9 cellular contexts compared by ENCODE assay signal in the genomic region with DNA sequence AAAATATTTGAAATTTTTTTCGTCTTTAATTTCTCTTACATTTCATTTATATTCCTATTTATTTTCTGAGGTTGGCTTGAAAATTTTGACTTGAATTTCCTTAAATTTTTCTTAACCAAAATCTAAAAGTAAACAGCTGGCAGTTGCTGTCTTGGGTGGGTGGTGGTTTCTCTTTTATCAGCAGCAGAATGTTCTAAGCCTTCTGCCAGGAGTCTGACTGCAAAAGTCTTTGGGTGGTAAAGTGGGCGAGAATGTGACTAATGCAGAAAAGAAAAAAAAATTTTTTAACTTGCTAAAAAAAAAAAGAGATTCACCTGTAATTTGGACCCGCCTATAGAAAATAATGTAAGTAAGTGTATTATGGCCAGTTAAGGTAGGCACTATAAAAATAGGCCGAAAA. TPM values are rescaled to one million over a fixed set of nuclear protein-coding genes. Genes with fewer than 3 reads are reported as not detected.
DNase-seq lines count a peak whose midpoint lies in the region; ATAC-seq and TF ChIP-seq lines count a peak whose summit lies in the region.
"Had no signal": no experiment of that assay in that cellular context is flagged by ENCODE, and none has a peak within 500 bp of the region (broad histone marks: within the 10 kb centered on the region; RNA-seq: fewer than 3 reads in every experiment).

No MANE protein-coding gene starts in this region.

- TF ChIP-seq CTCF in spleen (IDR thresholded peaks at IDR 0.05 in 8 of 11, conservative IDR thresholded peaks at IDR 0.05 in 3 of 11) (no peak), tibial artery (IDR thresholded peaks at IDR 0.05) (no peak)

- DNase-seq in activated CD4-positive, alpha-beta T cell treated with anti-CD3 and anti-CD28 coated beads, Interleukin-2, amount 10 ng/mL, durations not matched to agents 24 days and 14 days: peak; percentile 69
- no peak for DNase-seq in activated CD4-positive, alpha-beta T cell treated with anti-CD3 and anti-CD28 coated beads, Interleukin-2, amount 50 U/mL, for 48 hours
- DNase-seq in T-helper 17 cell (no peak), spleen (no peak), tibial artery (no peak), NOMO-1 treated with dmso at 0.1 percent for 144 hours (lab: John Stamatoyannopoulos, UW; ENCODE audit: unreplicated experiment) (no peak), NCI-H1930 (lab: John Stamatoyannopoulos, UW) (no peak)

- no peaks in the 10 kb centered on the region for H3K27me3 ChIP-seq in spleen (replicated peaks in 1 of 7)
- no peaks in the 10 kb centered on the region for H3K27me3 ChIP-seq in tibial artery

- no peaks in the 10 kb centered on the region for H3K27me3 Mint-ChIP-seq in activated CD4-positive, alpha-beta T cell treated with anti-CD3 and anti-CD28 coated beads, Interleukin-2, amount 10 ng/mL, durations not matched to agents 24 days and 14 days
- no peaks in the 10 kb centered on the region for H3K27me3 Mint-ChIP-seq in T-helper 17 cell
- no peaks in the 10 kb centered on the region for H3K27me3 Mint-ChIP-seq in dendritic cell treated with granulocyte-macrophage colony-stimulating factor and Interleukin-4, amounts not matched to agents 40 ng/mL and 50 ng/mL, for 4 days

- H3K4me1 ChIP-seq in spleen (peaks cover 40 to 89% (median 66%) of the 10 kb centered on the region in 6 donors), tibial artery (peaks cover 0 to 51% (median 17%) of the 10 kb centered on the region in 4 donors)

- H3K4me3 ChIP-seq in spleen (peak overlapping the region in 6 of 8 donors; percentile 1 to 91 (median 82)), tibial artery (peak overlapping the region in 1 of 2 donors; percentile 69)

- H3K27ac Mint-ChIP-seq in activated CD4-positive, alpha-beta T cell treated with anti-CD3 and anti-CD28 coated beads, Interleukin-2, amount 10 ng/mL, durations not matched to agents 24 days and 14 days: peak overlapping the region; percentile 74
- H3K27ac Mint-ChIP-seq in T-helper 17 cell: peak overlapping the region; percentile 97
- no peak overlapping the region for H3K27ac Mint-ChIP-seq in dendritic cell treated with granulocyte-macrophage colony-stimulating factor and Interleukin-4, amounts not matched to agents 40 ng/mL and 50 ng/mL, for 4 days

- H3K9me3 ChIP-seq in T-helper 17 cell (ENCODE audit: control insufficient read depth, low read length, poor library complexity, severe bottlenecking) (no peaks in the 10 kb centered on the region), spleen (peaks cover 0 to 7% (median 0%) of the 10 kb centered on the region in 8 donors), tibial artery (no peaks in the 10 kb centered on the region)

- peak overlapping the region; percentile 94 for H3K4me3 Mint-ChIP-seq in activated CD4-positive, alpha-beta T cell treated with anti-CD3 and anti-CD28 coated beads, Interleukin-2, amount 10 ng/mL, durations not matched to agents 24 days and 14 days
- peak overlapping the region; percentile 99 for H3K4me3 Mint-ChIP-seq in T-helper 17 cell
- peak overlapping the region; percentile 13 for H3K4me3 Mint-ChIP-seq in dendritic cell treated with granulocyte-macrophage colony-stimulating factor and Interleukin-4, amounts not matched to agents 40 ng/mL and 50 ng/mL, for 4 days

- 24 to 35% (median 32%) methylated on average over 4 of the region's 4 CpGs for WGBS in spleen, 5 donors

- peaks cover 50% of the 10 kb centered on the region for H3K4me1 Mint-ChIP-seq in activated CD4-positive, alpha-beta T cell treated with anti-CD3 and anti-CD28 coated beads, Interleukin-2, amount 10 ng/mL, durations not matched to agents 24 days and 14 days
- H3K4me1 Mint-ChIP-seq in T-helper 17 cell: peaks cover 42% of the 10 kb centered on the region
- H3K4me1 Mint-ChIP-seq in dendritic cell treated with granulocyte-macrophage colony-stimulating factor and Interleukin-4, amounts not matched to agents 40 ng/mL and 50 ng/mL, for 4 days (ENCODE audit: low read depth): peaks cover 41% of the 10 kb centered on the region

- no peak for TF ChIP-seq POLR2A in spleen (IDR thresholded peaks at IDR 0.05)

- intact Hi-C loops in activated CD4-positive, alpha-beta T cell treated with anti-CD3 and anti-CD28 coated beads, Interleukin-2, amount 10 ng/mL, durations not matched to agents 24 days and 14 days (cut with micrococcal nuclease): no loop called here
- intact Hi-C loops in dendritic cell treated with granulocyte-macrophage colony-stimulating factor and Interleukin-4, amounts not matched to agents 40 ng/mL and 50 ng/mL, for 4 days (cut with micrococcal nuclease): no loop called here
- intact Hi-C loops in spleen (cut with DNase I; ENCODE audit: low total_unique reads): no loop called here
- intact Hi-C loops in tibial artery (cut with DNase I; ENCODE audit: low total_unique reads): no loop called here

- no peak for ATAC-seq in T-helper 17 cell
- ATAC-seq: Panc1 had no signal

- peaks cover 19% of the 10 kb centered on the region for H3K36me3 Mint-ChIP-seq in activated CD4-positive, alpha-beta T cell treated with anti-CD3 and anti-CD28 coated beads, Interleukin-2, amount 10 ng/mL, durations not matched to agents 24 days and 14 days (ENCODE audit: low read depth)
- peaks cover 10% of the 10 kb centered on the region for H3K36me3 Mint-ChIP-seq in T-helper 17 cell (ENCODE audit: low read depth)
- peaks cover 21% of the 10 kb centered on the region for H3K36me3 Mint-ChIP-seq in dendritic cell treated with granulocyte-macrophage colony-stimulating factor and Interleukin-4, amounts not matched to agents 40 ng/mL and 50 ng/mL, for 4 days (ENCODE audit: low read depth)

- no peaks in the 10 kb centered on the region for H3K36me3 ChIP-seq in spleen
- no peaks in the 10 kb centered on the region for H3K36me3 ChIP-seq in tibial artery

- H3K27ac ChIP-seq in spleen (peak overlapping the region in 7 of 8 donors; percentile 69 to 98 (median 95)), tibial artery (peak overlapping the region in 1 of 2 donors; percentile 23)

- H3K9me3 Mint-ChIP-seq in activated CD4-positive, alpha-beta T cell treated with anti-CD3 and anti-CD28 coated beads, Interleukin-2, amount 10 ng/mL, durations not matched to agents 24 days and 14 days: peaks cover under 1% of the 10 kb centered on the region
- no peaks in the 10 kb centered on the region for H3K9me3 Mint-ChIP-seq in dendritic cell treated with granulocyte-macrophage colony-stimulating factor and Interleukin-4, amounts not matched to agents 40 ng/mL and 50 ng/mL, for 4 days

RNA-seq across cellular contexts. Expression of a gene that starts 2.5 kb away (rescaled TPM):
- total RNA-seq in activated CD4-positive, alpha-beta T cell treated with anti-CD3 and anti-CD28 coated beads, Interleukin-2, amount 10 ng/mL, durations not matched to agents 24 days and 14 days: 45.7 and 46.7 TPM in 2 replicates
- total RNA-seq in T-helper 17 cell: 10 to 100 TPM; 50.8 to 56.1 TPM
- 100 to 1,000 TPM in 2 of 7 donors, 10 to 100 TPM in 5; 62.2 to 142 (median 77.2) TPM for total RNA-seq in spleen
- 10 to 100 TPM; 27.2 to 41.8 (median 28.0) TPM for polyA plus RNA-seq in spleen

RNA-seq across cellular contexts. Expression of a gene that starts 3.0 kb away (rescaled TPM):
- total RNA-seq in activated CD4-positive, alpha-beta T cell treated with anti-CD3 and anti-CD28 coated beads, Interleukin-2, amount 10 ng/mL, durations not matched to agents 24 days and 14 days: 49.7 and 51.3 TPM in 2 replicates
- 10 to 100 TPM; 21.2 to 24.7 TPM for total RNA-seq in T-helper 17 cell
- 10 to 100 TPM; 16.4 to 30.0 (median 21.2) TPM for total RNA-seq in spleen
- polyA plus RNA-seq in spleen: 10 to 100 TPM; 27.9 to 31.1 (median 29.9) TPM

Comparison
In these comparisons a context has a peak if more than half of its experiments do, and no peak if none do; other contexts are left out.
1. H3K4me3 Mint-ChIP-seq: peak in every context shown above with its lines; median percentile 99 in T-helper 17 cell; 94 in activated CD4-positive, alpha-beta T cell treated with anti-CD3 and anti-CD28 coated beads, Interleukin-2, amount 10 ng/mL, durations not matched to agents 24 days and 14 days; 13 in dendritic cell treated with granulocyte-macrophage colony-stimulating factor and Interleukin-4, amounts not matched to agents 40 ng/mL and 50 ng/mL, for 4 days.